18 cellular contexts compared by ENCODE assay signal in the genomic region with DNA sequence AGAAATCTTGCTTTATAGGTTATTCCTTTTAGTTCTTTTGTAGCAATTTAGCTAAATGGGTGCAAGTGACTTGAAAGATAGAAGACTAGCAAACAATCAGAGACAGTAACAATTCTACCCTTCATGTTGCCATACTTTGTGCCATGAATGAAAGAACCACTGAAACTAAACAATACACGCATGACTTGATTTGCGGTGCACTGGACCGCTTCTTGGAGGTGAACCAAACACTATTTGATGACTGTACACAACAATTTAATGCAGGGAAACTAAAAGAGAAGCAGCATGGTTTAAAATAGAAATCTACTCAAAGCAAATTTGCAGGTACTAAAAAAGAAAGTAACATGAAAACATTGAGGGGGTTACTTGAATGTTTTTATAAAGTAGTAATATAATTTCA.
DNase-seq lines count a peak whose midpoint lies in the region; ATAC-seq lines count a peak whose summit lies in the region.
"Had no signal": no experiment of that assay in that cellular context is flagged by ENCODE, and none has a peak within 500 bp of the region (broad histone marks: within the 10 kb centered on the region; RNA-seq: fewer than 3 reads in every experiment).

No MANE protein-coding gene starts in this region.

- no peaks in the 10 kb centered on the region for H3K4me1 Mint-ChIP-seq in CD8-positive, alpha-beta memory T cell
- H3K4me1 Mint-ChIP-seq: CD14-positive monocyte had no signal

- peak; percentile 2 for DNase-seq in Daoy (ENCODE audit: low read depth)
- peak; percentile 69 for DNase-seq in astrocyte of the hippocampus (ENCODE audit: low read depth, low spot score)
- peak; percentile 27 for DNase-seq in renal cortical epithelial cell (ENCODE audit: low read depth)
- DNase-seq in GM19238 (ENCODE audit: insufficient read length, low spot score) = no peak
- DNase-seq in kidney glomerular epithelial cell (lab: John Stamatoyannopoulos, UW) = no peak
- no peak for DNase-seq in CD8-positive, alpha-beta memory T cell
- DNase-seq: COR-L47; DMS153; NCI-H1092 treated with DMSO at 0.1 percent for 48 hours; NCI-H146; NCI-H2029 treated with DMSO at 0.1 percent for 48 hours; NCI-H2171 treated with DMSO at 0.1 percent for 48 hours; NK-92 treated with Interleukin-12 subunit alpha and Interleukin-12 subunit beta, amount 100 ng/mL, for 24 hours had no signal

- H3K4me1 ChIP-seq in CD8-positive, alpha-beta memory T cell (ENCODE audit: insufficient read depth, low read length) = no peaks in the 10 kb centered on the region

- no peak overlapping the region for H3K27ac Mint-ChIP-seq in CD8-positive, alpha-beta memory T cell
- H3K27ac Mint-ChIP-seq: CD14-positive monocyte, GM23338 had no signal

- no peaks in the 10 kb centered on the region for H3K27me3 ChIP-seq in CD8-positive, alpha-beta memory T cell (ENCODE audit: insufficient read depth, low read length, poor library complexity, severe bottlenecking)

- H3K27me3 Mint-ChIP-seq in CD8-positive, alpha-beta memory T cell = no peaks in the 10 kb centered on the region

- no peaks in the 10 kb centered on the region for H3K36me3 ChIP-seq in CD8-positive, alpha-beta memory T cell (ENCODE audit: insufficient read depth, low read length)

- no peaks in the 10 kb centered on the region for H3K9me3 ChIP-seq in CD8-positive, alpha-beta memory T cell (ENCODE audit: low read length)

- H3K4me3 ChIP-seq in CD8-positive, alpha-beta memory T cell (ENCODE audit: low read length) = no peak overlapping the region
- H3K4me3 ChIP-seq: GM23338 had no signal

- peaks cover 0 to 6% (median 2%) of the 10 kb centered on the region in 5 donors for H3K9me3 Mint-ChIP-seq in CD8-positive, alpha-beta memory T cell
- H3K9me3 Mint-ChIP-seq: GM23338 had no signal

- no peak overlapping the region for H3K4me3 Mint-ChIP-seq in CD8-positive, alpha-beta memory T cell
- H3K4me3 Mint-ChIP-seq: CD14-positive monocyte, GM23338 had no signal

- ATAC-seq in HG02885 (IDR thresholded peaks at IDR 0.05; ENCODE audit: poor library complexity, unreplicated experiment) = peak; percentile 57
- ATAC-seq: GM23338, HCT116, Right ventricle myocardium inferior had no signal

- no peaks in the 10 kb centered on the region for H3K36me3 Mint-ChIP-seq in CD8-positive, alpha-beta memory T cell
- H3K36me3 Mint-ChIP-seq: CD14-positive monocyte had no signal

- CTCF ChIA-PET in CD8-positive, alpha-beta memory T cell (lab: Charles Lee) = no interaction called here

- no peak overlapping the region for H3K27ac ChIP-seq in CD8-positive, alpha-beta memory T cell (ENCODE audit: low read depth, low read length)

- POLR2A ChIA-PET in CD8-positive, alpha-beta memory T cell (lab: Charles Lee) = no interaction called here

Comparison
In these comparisons a context has a peak if more than half of its experiments do, and no peak if none do; other contexts are left out.
1. DNase-seq: peak in Daoy (single experiment), astrocyte of the hippocampus (single experiment) and renal cortical epithelial cell (single experiment); none in GM19238 (single experiment), kidney glomerular epithelial cell (single experiment) and CD8-positive, alpha-beta memory T cell (0 of 5).